In the genomic region with DNA sequence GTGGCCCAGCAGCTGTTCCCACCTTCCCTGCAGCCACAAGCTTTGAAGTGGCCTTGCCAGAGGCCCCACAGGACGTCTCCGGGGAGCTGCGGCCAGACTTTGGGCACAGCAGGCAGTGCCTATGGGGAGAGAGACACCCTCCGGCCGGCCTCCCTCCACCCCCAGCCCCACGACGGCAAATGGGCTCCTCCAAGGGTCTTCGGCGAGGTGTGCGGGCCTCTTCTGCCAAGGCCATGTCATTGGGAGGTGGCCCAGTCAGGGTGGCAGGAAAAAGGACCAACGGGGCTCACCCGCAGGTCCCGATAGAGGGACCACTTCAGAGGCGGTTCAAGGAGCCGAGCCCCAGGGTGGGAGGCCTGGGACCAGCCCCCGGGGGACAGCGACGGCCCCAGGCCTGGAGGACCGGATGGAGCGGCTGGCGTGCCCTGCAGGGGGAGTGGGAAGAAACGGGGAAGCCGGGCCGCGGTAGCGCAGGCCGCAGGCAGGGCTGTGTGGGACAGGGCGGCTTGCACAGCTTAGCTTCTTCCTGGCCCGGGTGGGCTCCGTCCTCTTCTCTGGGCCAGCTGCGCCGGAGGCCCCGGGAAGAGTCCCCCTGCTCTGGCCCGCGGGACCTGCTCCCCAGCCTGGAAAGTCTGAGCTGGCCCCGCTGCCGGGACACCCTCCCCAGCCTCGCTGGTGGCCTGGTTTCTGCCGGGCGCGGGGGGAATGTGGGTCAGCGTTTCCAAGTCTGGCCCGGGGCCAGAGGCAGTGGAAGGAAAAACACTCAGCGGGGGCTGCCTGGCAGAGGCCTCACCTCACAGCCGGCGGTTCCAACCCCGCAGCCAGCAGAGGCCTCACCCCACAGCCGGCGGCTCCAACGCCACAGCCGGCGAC, we compare ENCODE assay signal across 10 cellular contexts. TPM values are rescaled to one million over a fixed set of nuclear protein-coding genes. Genes with fewer than 3 reads are reported as not detected.
DNase-seq lines count a peak whose midpoint lies in the region; ATAC-seq and TF ChIP-seq lines count a peak whose summit lies in the region.
"Had no signal": no experiment of that assay in that cellular context is flagged by ENCODE, and none has a peak within 500 bp of the region (broad histone marks: within the 10 kb centered on the region; RNA-seq: fewer than 3 reads in every experiment).

No MANE protein-coding gene starts in this region.

- H3K4me3 ChIP-seq in SK-N-SH (ENCODE audit: low read depth in 2 of 2, low read length in 1 of 2) (peak overlapping the region; percentile 44 to 51; a peak in 3 of 4 replicates), rectal smooth muscle tissue (ENCODE audit: low read length) (peak overlapping the region; percentile 27)

- no peaks in the 10 kb centered on the region for H3K79me2 ChIP-seq in SK-N-SH (ENCODE audit: insufficient read depth)

- 62% methylated on average over 11 of the region's 52 CpGs for WGBS in SK-N-SH (ENCODE audit: low lambda C conversion rate)

- 0 out of 2 replicates have a peak overlapping the region, but pooled peaks have one; percentile 41 for H2AFZ ChIP-seq in SK-N-SH (ENCODE audit: low read depth)

- DNase-seq in DMS 273 (lab: John Stamatoyannopoulos, UW; ENCODE audit: unreplicated experiment) (peak; percentile 65), SK-N-SH (peak; percentile 87), Right ventricle myocardium inferior (ENCODE audit: missing footprints) (peak; percentile 77), DMS153 (lab: John Stamatoyannopoulos, UW) (no peak), AML-193 (lab: John Stamatoyannopoulos, UW) (no peak)
- DNase-seq: activated naive CD8-positive, alpha-beta T cell treated with anti-CD3 and anti-CD28 coated beads for 36 hours; PC-3 had no signal

- ATAC-seq in Right ventricle myocardium inferior = peak; percentile 56
- ATAC-seq in HG03460 (IDR thresholded peaks at IDR 0.05; ENCODE audit: unreplicated experiment) = no peak
- no peak for ATAC-seq in HG03039 (IDR thresholded peaks at IDR 0.05; ENCODE audit: unreplicated experiment)
- ATAC-seq: PC-3 had no signal

- POLR2A ChIA-PET in SK-N-SH (lab: Yijun Ruan, JAX) = no interaction called here

- TF ChIP-seq EP300 in SK-N-SH (IDR thresholded peaks at IDR 0.05; ENCODE audit: borderline replicate concordance in 1 of 2, low read depth in 1 of 2, low read length in 1 of 2) = no peak

- H3K27ac ChIP-seq in SK-N-SH (ENCODE audit: low read depth in 2 of 2, low read length in 1 of 2) (peak overlapping the region; percentile 31 to 73), rectal smooth muscle tissue (ENCODE audit: low read depth, low read length) (peak overlapping the region; percentile 88)

- H4K20me1 ChIP-seq in SK-N-SH (ENCODE audit: insufficient read depth) = no peaks in the 10 kb centered on the region

- H3K9ac ChIP-seq in SK-N-SH (peak overlapping the region; percentile 62; the same call in 1 of the 2 replicates), rectal smooth muscle tissue (ENCODE audit: low read length) (no peak overlapping the region)

- CTCF ChIA-PET in SK-N-SH (lab: Yijun Ruan, JAX) = interaction anchor here (0.7 to 1.3 kb wide), 5 partner anchors 11 to 158 kb away, joined by 3 read pairs; no protein-coding TSS in a partner anchor

- no peak for TF ChIP-seq CTCF in SK-N-SH (IDR thresholded peaks at IDR 0.05)

- H3K36me3 ChIP-seq in SK-N-SH (replicated peaks in 1 of 2; ENCODE audit: control insufficient read depth in 1 of 2, insufficient read depth in 2 of 2, low read length in 1 of 2) = peaks cover 0 to 3% of the 10 kb centered on the region in 2 experiments
- H3K36me3 ChIP-seq in rectal smooth muscle tissue (ENCODE audit: control insufficient read depth, insufficient read depth, low read length) = no peaks in the 10 kb centered on the region

- peak overlapping the region; percentile 72; the same call in 1 of the 2 replicates for H3K4me2 ChIP-seq in SK-N-SH

- H3K9me2 ChIP-seq in SK-N-SH = no peaks in the 10 kb centered on the region

- H3K4me1 ChIP-seq in SK-N-SH (ENCODE audit: control insufficient read depth in 1 of 2, insufficient read depth in 2 of 2, low read depth in 1 of 2, low read length in 1 of 2) = peaks cover 14 to 28% of the 10 kb centered on the region in 2 experiments; a peak in 3 of 4 replicates
- H3K4me1 ChIP-seq in rectal smooth muscle tissue (ENCODE audit: control insufficient read depth, insufficient read depth, low read length) = peaks cover 23% of the 10 kb centered on the region

- H3K27me3 ChIP-seq in SK-N-SH (ENCODE audit: insufficient read depth) (no peaks in the 10 kb centered on the region), rectal smooth muscle tissue (ENCODE audit: control insufficient read depth, insufficient read depth, low read length) (no peaks in the 10 kb centered on the region)

- H3K9me3 ChIP-seq in SK-N-SH = no peaks in the 10 kb centered on the region

- intact Hi-C loops in Right ventricle myocardium inferior (cut with DNase I) = no loop called here

- TF ChIP-seq RAD21 in SK-N-SH (IDR thresholded peaks at IDR 0.05; ENCODE audit: low read length) = no peak

- H3F3A ChIP-seq in SK-N-SH (replicated peaks; ENCODE audit: insufficient read depth) = peaks cover 26% of the 10 kb centered on the region

TF ChIP-seq in SK-N-SH, 30 proteins besides CTCF, POLR2A, EP300 and RAD21 (continues in another document):
- TF ChIP-seq GATA2 (CRISPR knock-in tag; IDR thresholded peaks at IDR 0.05) (no peak), POLR2AphosphoS5 (IDR thresholded peaks at IDR 0.05; ENCODE audit: low read depth, low read length) (no peak), TEAD4 (IDR thresholded peaks at IDR 0.05; ENCODE audit: borderline replicate concordance, insufficient read depth) (no peak), SIN3A (IDR thresholded peaks at IDR 0.05; ENCODE audit: borderline replicate concordance, low read depth, low read length) (no peak), TAF1 (IDR thresholded peaks at IDR 0.05; ENCODE audit: borderline replicate concordance, low read depth, low read length) (0 out of 2 replicates have a peak, but pooled peaks have one; percentile 8), RXRA (IDR thresholded peaks at IDR 0.05; ENCODE audit: borderline replicate concordance, low read depth) (0 out of 2 replicates have a peak, but pooled peaks have one; percentile 27), RCOR1 (IDR thresholded peaks at IDR 0.05; ENCODE audit: low read length) (no peak)
- TF ChIP-seq, protein P1, sequence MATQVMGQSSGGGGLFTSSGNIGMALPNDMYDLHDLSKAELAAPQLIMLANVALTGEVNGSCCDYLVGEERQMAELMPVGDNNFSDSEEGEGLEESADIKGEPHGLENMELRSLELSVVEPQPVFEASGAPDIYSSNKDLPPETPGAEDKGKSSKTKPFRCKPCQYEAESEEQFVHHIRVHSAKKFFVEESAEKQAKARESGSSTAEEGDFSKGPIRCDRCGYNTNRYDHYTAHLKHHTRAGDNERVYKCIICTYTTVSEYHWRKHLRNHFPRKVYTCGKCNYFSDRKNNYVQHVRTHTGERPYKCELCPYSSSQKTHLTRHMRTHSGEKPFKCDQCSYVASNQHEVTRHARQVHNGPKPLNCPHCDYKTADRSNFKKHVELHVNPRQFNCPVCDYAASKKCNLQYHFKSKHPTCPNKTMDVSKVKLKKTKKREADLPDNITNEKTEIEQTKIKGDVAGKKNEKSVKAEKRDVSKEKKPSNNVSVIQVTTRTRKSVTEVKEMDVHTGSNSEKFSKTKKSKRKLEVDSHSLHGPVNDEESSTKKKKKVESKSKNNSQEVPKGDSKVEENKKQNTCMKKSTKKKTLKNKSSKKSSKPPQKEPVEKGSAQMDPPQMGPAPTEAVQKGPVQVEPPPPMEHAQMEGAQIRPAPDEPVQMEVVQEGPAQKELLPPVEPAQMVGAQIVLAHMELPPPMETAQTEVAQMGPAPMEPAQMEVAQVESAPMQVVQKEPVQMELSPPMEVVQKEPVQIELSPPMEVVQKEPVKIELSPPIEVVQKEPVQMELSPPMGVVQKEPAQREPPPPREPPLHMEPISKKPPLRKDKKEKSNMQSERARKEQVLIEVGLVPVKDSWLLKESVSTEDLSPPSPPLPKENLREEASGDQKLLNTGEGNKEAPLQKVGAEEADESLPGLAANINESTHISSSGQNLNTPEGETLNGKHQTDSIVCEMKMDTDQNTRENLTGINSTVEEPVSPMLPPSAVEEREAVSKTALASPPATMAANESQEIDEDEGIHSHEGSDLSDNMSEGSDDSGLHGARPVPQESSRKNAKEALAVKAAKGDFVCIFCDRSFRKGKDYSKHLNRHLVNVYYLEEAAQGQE (IDR thresholded peaks at IDR 0.05; ENCODE audit: low read depth, low read length) = no peak
- TF ChIP-seq, protein P2, sequence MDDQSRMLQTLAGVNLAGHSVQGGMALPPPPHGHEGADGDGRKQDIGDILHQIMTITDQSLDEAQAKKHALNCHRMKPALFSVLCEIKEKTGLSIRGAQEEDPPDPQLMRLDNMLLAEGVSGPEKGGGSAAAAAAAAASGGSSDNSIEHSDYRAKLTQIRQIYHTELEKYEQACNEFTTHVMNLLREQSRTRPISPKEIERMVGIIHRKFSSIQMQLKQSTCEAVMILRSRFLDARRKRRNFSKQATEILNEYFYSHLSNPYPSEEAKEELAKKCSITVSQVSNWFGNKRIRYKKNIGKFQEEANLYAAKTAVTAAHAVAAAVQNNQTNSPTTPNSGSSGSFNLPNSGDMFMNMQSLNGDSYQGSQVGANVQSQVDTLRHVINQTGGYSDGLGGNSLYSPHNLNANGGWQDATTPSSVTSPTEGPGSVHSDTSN (IDR thresholded peaks at IDR 0.05) = no peak
- TF ChIP-seq, protein P3, sequence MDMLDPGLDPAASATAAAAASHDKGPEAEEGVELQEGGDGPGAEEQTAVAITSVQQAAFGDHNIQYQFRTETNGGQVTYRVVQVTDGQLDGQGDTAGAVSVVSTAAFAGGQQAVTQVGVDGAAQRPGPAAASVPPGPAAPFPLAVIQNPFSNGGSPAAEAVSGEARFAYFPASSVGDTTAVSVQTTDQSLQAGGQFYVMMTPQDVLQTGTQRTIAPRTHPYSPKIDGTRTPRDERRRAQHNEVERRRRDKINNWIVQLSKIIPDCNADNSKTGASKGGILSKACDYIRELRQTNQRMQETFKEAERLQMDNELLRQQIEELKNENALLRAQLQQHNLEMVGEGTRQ (IDR thresholded peaks at IDR 0.05; ENCODE audit: borderline replicate concordance, low read depth, low read length) = no peak
- TF ChIP-seq, protein P4, sequence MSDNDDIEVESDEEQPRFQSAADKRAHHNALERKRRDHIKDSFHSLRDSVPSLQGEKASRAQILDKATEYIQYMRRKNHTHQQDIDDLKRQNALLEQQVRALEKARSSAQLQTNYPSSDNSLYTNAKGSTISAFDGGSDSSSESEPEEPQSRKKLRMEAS (IDR thresholded peaks at IDR 0.05; ENCODE audit: low read depth) = no peak

RNA-seq across cellular contexts. Expression of a gene that starts 21.9 kb away (rescaled TPM):
- polyA plus RNA-seq in SK-N-SH (2012; rRNA removed) = 11.4 and 14.5 TPM in 2 replicates
- polyA plus RNA-seq in SK-N-SH (2012; cell fraction: cytosol; rRNA removed) = 4.0 and 5.2 TPM in 2 replicates
- 140 and 311 TPM in 2 replicates for polyA plus RNA-seq in SK-N-SH (2012; cell fraction: nucleus; rRNA removed)
- total RNA-seq in Right ventricle myocardium inferior = 22.6 TPM

RNA-seq across cellular contexts. Expression of a gene that starts 54.7 kb away (rescaled TPM):
- polyA plus RNA-seq in SK-N-SH (2012; rRNA removed) = 158 and 183 TPM in 2 replicates
- polyA plus RNA-seq in SK-N-SH (2012; cell fraction: cytosol; rRNA removed) = 73.8 and 122 TPM in 2 replicates
- polyA plus RNA-seq in SK-N-SH (2012; cell fraction: nucleus; rRNA removed) = 419 and 467 TPM in 2 replicates
- 121 TPM for total RNA-seq in Right ventricle myocardium inferior

Comparison
In these comparisons a context has a peak if more than half of its experiments do, and no peak if none do; other contexts are left out.
1. DNase-seq: peak in DMS 273 (single experiment), SK-N-SH (single experiment) and Right ventricle myocardium inferior (single experiment); none in DMS153 (single experiment) and AML-193 (0 of 2).